Comparison of ENCODE assay signal across 10 cellular contexts in genomic region chr9:129480227-129480626, GRCh38.
DNase-seq lines count a peak whose midpoint lies in the region; ATAC-seq and TF ChIP-seq lines count a peak whose summit lies in the region.
"Had no signal": no experiment of that assay in that cellular context is flagged by ENCODE, and none has a peak within 500 bp of the region (broad histone marks: within the 10 kb centered on the region; RNA-seq: fewer than 3 reads in every experiment).

No MANE protein-coding gene starts in this region.

- no peaks in the 10 kb centered on the region for H3K9me3 Mint-ChIP-seq in progenitor cell of endocrine pancreas (ENCODE audit: low read depth)
- H3K9me3 Mint-ChIP-seq in activated naive CD4-positive, alpha-beta T cell treated with anti-CD3 and anti-CD28 coated beads, Interleukin-2, amount 50 U/mL, for 72 hours = no peaks in the 10 kb centered on the region

- DNase-seq in AG09319 (ENCODE audit: extremely low read depth, low read depth) (no peak), WERI-Rb-1 (no peak), fibroblast of the aortic adventitia (ENCODE audit: low read depth) (peak; percentile 75), progenitor cell of endocrine pancreas (ENCODE audit: low spot score, unreplicated experiment) (no peak), NCI-H82 (lab: John Stamatoyannopoulos, UW) (no peak), COLO668 (lab: John Stamatoyannopoulos, UW; ENCODE audit: unreplicated experiment) (no peak), NCI-H1930 (lab: John Stamatoyannopoulos, UW) (no peak)
- no peak for DNase-seq in activated naive CD4-positive, alpha-beta T cell treated with anti-CD3 and anti-CD28 coated beads, Interleukin-2, amount 50 U/mL, for 72 hours (ENCODE audit: low spot score in 2 of 2)
- DNase-seq: activated CD8-positive, alpha-beta memory T cell treated with anti-CD3 and anti-CD28 coated beads, Interleukin-2, amount 10 ng/mL, durations not matched to agents 7 days and 5 days; NCI-H345 had no signal

- peaks cover 3% of the 10 kb centered on the region for H3K9me3 ChIP-seq in WERI-Rb-1 (ENCODE audit: severe bottlenecking)

- H3K27me3 Mint-ChIP-seq in progenitor cell of endocrine pancreas = no peaks in the 10 kb centered on the region

- no peaks in the 10 kb centered on the region for H3K36me3 Mint-ChIP-seq in progenitor cell of endocrine pancreas (ENCODE audit: insufficient read depth)
- no peaks in the 10 kb centered on the region for H3K36me3 Mint-ChIP-seq in activated naive CD4-positive, alpha-beta T cell treated with anti-CD3 and anti-CD28 coated beads, Interleukin-2, amount 50 U/mL, for 72 hours
- H3K36me3 Mint-ChIP-seq: activated CD8-positive, alpha-beta memory T cell treated with anti-CD3 and anti-CD28 coated beads, Interleukin-2, amount 10 ng/mL, durations not matched to agents 7 days and 5 days had no signal

- TF ChIP-seq CTCF in AG09319 (IDR thresholded peaks at IDR 0.05; ENCODE audit: low read depth, low read length) (peak; percentile 24), WERI-Rb-1 (IDR thresholded peaks at IDR 0.05; ENCODE audit: low read depth, low read length) (no peak), fibroblast of the aortic adventitia (IDR thresholded peaks at IDR 0.05; ENCODE audit: insufficient read depth, low read length) (peak; percentile 34), progenitor cell of endocrine pancreas (IDR thresholded peaks at IDR 0.05; ENCODE audit: unreplicated experiment) (no peak)

- H3K27ac ChIP-seq in WERI-Rb-1 = peak overlapping the region; percentile 99; the same call in 1 of the 2 replicates

- peak overlapping the region; percentile 29 for H3K27ac Mint-ChIP-seq in progenitor cell of endocrine pancreas
- H3K27ac Mint-ChIP-seq in activated naive CD4-positive, alpha-beta T cell treated with anti-CD3 and anti-CD28 coated beads, Interleukin-2, amount 50 U/mL, for 72 hours = no peak overlapping the region
- H3K27ac Mint-ChIP-seq: activated CD8-positive, alpha-beta memory T cell treated with anti-CD3 and anti-CD28 coated beads, Interleukin-2, amount 10 ng/mL, durations not matched to agents 7 days and 5 days had no signal

- no peaks in the 10 kb centered on the region for H3K36me3 ChIP-seq in WERI-Rb-1

- ATAC-seq in activated naive CD4-positive, alpha-beta T cell treated with anti-CD3 and anti-CD28 coated beads, Interleukin-2, amount 50 U/mL, for 72 hours = no peak
- ATAC-seq: activated CD8-positive, alpha-beta memory T cell treated with anti-CD3 and anti-CD28 coated beads, Interleukin-2, amount 10 ng/mL, durations not matched to agents 7 days and 5 days had no signal

- peaks cover 36% of the 10 kb centered on the region for H3K4me1 Mint-ChIP-seq in progenitor cell of endocrine pancreas (ENCODE audit: low read depth)

- no peak overlapping the region for H3K4me3 ChIP-seq in WERI-Rb-1 (ENCODE audit: low read depth, low read length)
- no peak overlapping the region for H3K4me3 ChIP-seq in fibroblast of the aortic adventitia (ENCODE audit: low read depth, low read length)

- H3K27me3 ChIP-seq in WERI-Rb-1 (ENCODE audit: insufficient read depth, low read depth, severe bottlenecking) = no peaks in the 10 kb centered on the region

- H3K4me3 Mint-ChIP-seq in progenitor cell of endocrine pancreas (ENCODE audit: low read depth) = no peak overlapping the region
- H3K4me3 Mint-ChIP-seq: activated CD8-positive, alpha-beta memory T cell treated with anti-CD3 and anti-CD28 coated beads, Interleukin-2, amount 10 ng/mL, durations not matched to agents 7 days and 5 days had no signal

Comparison
In these comparisons a context has a peak if more than half of its experiments do, and no peak if none do; other contexts are left out.
1. CTCF ChIP-seq: peak in AG09319 (single experiment) and fibroblast of the aortic adventitia (single experiment); none in WERI-Rb-1 (single experiment) and progenitor cell of endocrine pancreas (single experiment).